ENCODE assay signal across 14 cellular contexts in the genomic region with DNA sequence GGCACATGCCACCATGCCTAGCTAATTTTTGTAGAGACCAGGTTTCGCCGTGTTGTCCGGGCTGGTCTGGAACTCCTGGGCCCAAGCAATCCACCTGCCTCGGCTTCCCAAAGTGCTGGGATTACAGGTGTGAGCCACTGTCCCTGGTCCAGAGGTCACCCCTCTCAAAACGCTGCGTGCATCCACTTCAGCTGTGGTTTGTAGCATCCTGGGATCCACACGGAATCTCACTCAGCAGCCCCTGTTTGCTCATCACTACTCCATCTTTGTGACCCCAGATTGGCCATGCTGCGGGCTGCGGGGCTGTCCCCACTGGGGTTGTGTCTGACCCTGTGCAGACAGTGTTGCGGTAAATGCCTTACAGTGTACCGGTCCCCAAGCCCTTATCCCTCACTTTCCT. TPM values are rescaled to one million over a fixed set of nuclear protein-coding genes. Genes with fewer than 3 reads are reported as not detected.
DNase-seq lines count a peak whose midpoint lies in the region; ATAC-seq and TF ChIP-seq lines count a peak whose summit lies in the region.
"Had no signal": no experiment of that assay in that cellular context is flagged by ENCODE, and none has a peak within 500 bp of the region (broad histone marks: within the 10 kb centered on the region; RNA-seq: fewer than 3 reads in every experiment).

No MANE protein-coding gene starts in this region.

- H3K4me3 ChIP-seq in stomach (peak overlapping the region in 2 of 4 donors; percentile 69 to 75), OCI-LY7 (ENCODE audit: low read depth, low read length, poor library complexity, severe bottlenecking) (no peak overlapping the region)
- H3K4me3 ChIP-seq: pancreas had no signal

- peaks cover 9% of the 10 kb centered on the region for H4K20me1 ChIP-seq in OCI-LY7 (ENCODE audit: insufficient read depth, low read length)

- H3K79me2 ChIP-seq in OCI-LY7 (ENCODE audit: insufficient read depth, low read depth, low read length): peaks cover 5% of the 10 kb centered on the region; the same call in 1 of the 2 replicates

- 84 to 100% (median 91%) methylated on average over 1 to 11 of the region's 11 CpGs for WGBS in stomach, 5 donors

- no TSS peak for BruUV-seq in OCI-LY7 (replicated peaks; lab: Mats Ljungman, UMichigan)

- ATAC-seq in left ventricle myocardium superior (no peak), Right ventricle myocardium superior (ENCODE audit: poor library complexity) (no peak), natural killer cell (no peak)
- no peak for ATAC-seq in activated naive CD8-positive, alpha-beta T cell treated with anti-CD3 and anti-CD28 coated beads, Interleukin-2, amount 10 ng/mL, durations not matched to agents 7 days and 5 days (ENCODE audit: low read depth)
- ATAC-seq: left lobe of liver, pancreas, Right ventricle myocardium inferior had no signal

- intact Hi-C loops in left ventricle myocardium superior (cut with micrococcal nuclease): no loop called here
- intact Hi-C loops in Right ventricle myocardium superior (cut with DNase I): loop anchor here (5.0 kb wide), 1 partner anchor 36 kb away; no protein-coding TSS in a partner anchor
- intact Hi-C loops in natural killer cell (cut with micrococcal nuclease): loop anchor here (2.0 kb wide), 1 partner anchor 14 kb away; no protein-coding TSS in a partner anchor
- intact Hi-C loops in stomach (cut with DNase I; ENCODE audit: low total_unique reads): no loop called here
- intact Hi-C loops in OCI-LY7 (cut with micrococcal nuclease; ENCODE audit: unreplicated experiment): no loop called here

- H2AFZ ChIP-seq in OCI-LY7 (ENCODE audit: low read length): no peak overlapping the region

- no peaks in the 10 kb centered on the region for H3K9me2 ChIP-seq in OCI-LY7 (ENCODE audit: insufficient read depth, low read length)

- H3K9me3 Mint-ChIP-seq in activated naive CD8-positive, alpha-beta T cell treated with anti-CD3 and anti-CD28 coated beads, Interleukin-2, amount 10 ng/mL, durations not matched to agents 7 days and 5 days: no peaks in the 10 kb centered on the region
- H3K9me3 Mint-ChIP-seq in natural killer cell: no peaks in the 10 kb centered on the region

- H3K4me1 Mint-ChIP-seq in activated naive CD8-positive, alpha-beta T cell treated with anti-CD3 and anti-CD28 coated beads, Interleukin-2, amount 10 ng/mL, durations not matched to agents 7 days and 5 days: peaks cover 54% of the 10 kb centered on the region
- peaks cover 41 to 53% of the 10 kb centered on the region in 2 donors for H3K4me1 Mint-ChIP-seq in natural killer cell

- H3K4me1 ChIP-seq in stomach (peaks cover 70 to 85% (median 76%) of the 10 kb centered on the region in 4 donors), OCI-LY7 (ENCODE audit: insufficient read depth, low read length, poor library complexity, severe bottlenecking) (peaks cover 61% of the 10 kb centered on the region)

- no peaks in the 10 kb centered on the region for H3K9me3 ChIP-seq in stomach
- no peaks in the 10 kb centered on the region for H3K9me3 ChIP-seq in OCI-LY7 (ENCODE audit: low read length)
- H3K9me3 ChIP-seq: breast epithelium, pancreas had no signal

- H3K27me3 Mint-ChIP-seq in activated naive CD8-positive, alpha-beta T cell treated with anti-CD3 and anti-CD28 coated beads, Interleukin-2, amount 10 ng/mL, durations not matched to agents 7 days and 5 days: no peaks in the 10 kb centered on the region
- no peaks in the 10 kb centered on the region for H3K27me3 Mint-ChIP-seq in natural killer cell (ENCODE audit: low read depth in 2 of 2)

- CTCF ChIA-PET in OCI-LY7 (lab: Charles Lee; ENCODE audit: unreplicated experiment): no interaction called here

- H3K4me2 ChIP-seq in OCI-LY7 (ENCODE audit: low read length): no peak overlapping the region

- TF ChIP-seq EP300 in stomach (IDR thresholded peaks at IDR 0.05): no peak

- TF ChIP-seq CTCF in natural killer cell (IDR thresholded peaks at IDR 0.05) (no peak), stomach (IDR thresholded peaks at IDR 0.05) (no peak), OCI-LY7 (conservative IDR thresholded peaks at IDR 0.05; ENCODE audit: low read length) (no peak)

- peak; percentile 16 for DNase-seq in left ventricle myocardium superior
- no peak for DNase-seq in Right ventricle myocardium superior
- DNase-seq in activated naive CD8-positive, alpha-beta T cell treated with anti-CD3 and anti-CD28 coated beads, Interleukin-2, amount 10 ng/mL, durations not matched to agents 7 days and 5 days: no peak
- no peak for DNase-seq in natural killer cell
- DNase-seq in stomach: no peak
- no peak for DNase-seq in OCI-LY7 (ENCODE audit: low spot score)
- no peak for DNase-seq in central memory CD4-positive, alpha-beta T cell
- DNase-seq in SKM-1 (lab: John Stamatoyannopoulos, UW; ENCODE audit: unreplicated experiment): no peak
- DNase-seq: GDM1, NCI-H1092 had no signal

- H3K27ac ChIP-seq in stomach: peak overlapping the region in 2 of 5 donors; percentile 94 to 96
- H3K27ac ChIP-seq in OCI-LY7 (ENCODE audit: low read depth, low read length, poor library complexity, severe bottlenecking): no peak overlapping the region

- H3K4me3 Mint-ChIP-seq in activated naive CD8-positive, alpha-beta T cell treated with anti-CD3 and anti-CD28 coated beads, Interleukin-2, amount 10 ng/mL, durations not matched to agents 7 days and 5 days: peak overlapping the region; percentile 92
- peak overlapping the region; percentile 31 for H3K4me3 Mint-ChIP-seq in natural killer cell

- POLR2A ChIA-PET in activated naive CD8-positive, alpha-beta T cell treated with anti-CD3 and anti-CD28 coated beads, Interleukin-2, amount 10 ng/mL, durations not matched to agents 7 days and 5 days (lab: Charles Lee): interaction anchor here (4.0 kb wide), 1 partner anchor 10 kb away, joined by 38 read pairs; no protein-coding TSS in a partner anchor
- POLR2A ChIA-PET in OCI-LY7 (lab: Charles Lee): interaction anchor here (3.7 kb wide), 1 partner anchor 10 kb away, joined by 20 read pairs; no protein-coding TSS in a partner anchor

- H3K36me3 ChIP-seq in stomach: peaks cover 0 to 16% (median 0%) of the 10 kb centered on the region in 4 donors
- H3K36me3 ChIP-seq in OCI-LY7 (ENCODE audit: insufficient read depth, low read length): no peaks in the 10 kb centered on the region
- H3K36me3 ChIP-seq: breast epithelium, pancreas had no signal

- peak overlapping the region; percentile 1 for H3K27ac Mint-ChIP-seq in activated naive CD8-positive, alpha-beta T cell treated with anti-CD3 and anti-CD28 coated beads, Interleukin-2, amount 10 ng/mL, durations not matched to agents 7 days and 5 days
- H3K27ac Mint-ChIP-seq in natural killer cell: no peak overlapping the region

- no peak for TF ChIP-seq POLR2A in stomach (IDR thresholded peaks at IDR 0.05)

- peaks cover 8% of the 10 kb centered on the region for H3K36me3 Mint-ChIP-seq in activated naive CD8-positive, alpha-beta T cell treated with anti-CD3 and anti-CD28 coated beads, Interleukin-2, amount 10 ng/mL, durations not matched to agents 7 days and 5 days
- no peaks in the 10 kb centered on the region for H3K36me3 Mint-ChIP-seq in natural killer cell

- no peaks in the 10 kb centered on the region for H3K27me3 ChIP-seq in stomach
- H3K27me3 ChIP-seq: pancreas had no signal

RNA-seq across cellular contexts. Expression of gene INPP5A, which starts 3.5 kb away (rescaled TPM):
- total RNA-seq in left ventricle myocardium superior (108 TPM), Right ventricle myocardium superior (99.1 TPM), natural killer cell (10 to 100 TPM; 12.6 to 38.6 (median 18.6) TPM), stomach (10 to 100 TPM; 30.4 to 72.3 (median 50.6) TPM), OCI-LY7 (2022) (15.7 and 18.4 TPM in 2 replicates)
- 10 to 100 TPM; 14.1 to 15.7 TPM for total RNA-seq in activated naive CD8-positive, alpha-beta T cell treated with anti-CD3 and anti-CD28 coated beads, Interleukin-2, amount 10 ng/mL, durations not matched to agents 7 days and 5 days
- 10 to 100 TPM; 17.2 to 22.1 (median 21.8) TPM for polyA plus RNA-seq in stomach
- 11.0 and 14.5 TPM in 2 replicates for total RNA-seq in OCI-LY7 (2014; rRNA removed; shearing (Covaris generic))

Comparison
In these comparisons a context has a peak if more than half of its experiments do, and no peak if none do; other contexts are left out.
1. intact Hi-C loops: an anchor here in Right ventricle myocardium superior (5.0 kb wide) and natural killer cell (2.0 kb wide); none called in left ventricle myocardium superior, stomach and OCI-LY7.